Comparison of ENCODE assay signal across 8 cellular contexts in the genomic region with DNA sequence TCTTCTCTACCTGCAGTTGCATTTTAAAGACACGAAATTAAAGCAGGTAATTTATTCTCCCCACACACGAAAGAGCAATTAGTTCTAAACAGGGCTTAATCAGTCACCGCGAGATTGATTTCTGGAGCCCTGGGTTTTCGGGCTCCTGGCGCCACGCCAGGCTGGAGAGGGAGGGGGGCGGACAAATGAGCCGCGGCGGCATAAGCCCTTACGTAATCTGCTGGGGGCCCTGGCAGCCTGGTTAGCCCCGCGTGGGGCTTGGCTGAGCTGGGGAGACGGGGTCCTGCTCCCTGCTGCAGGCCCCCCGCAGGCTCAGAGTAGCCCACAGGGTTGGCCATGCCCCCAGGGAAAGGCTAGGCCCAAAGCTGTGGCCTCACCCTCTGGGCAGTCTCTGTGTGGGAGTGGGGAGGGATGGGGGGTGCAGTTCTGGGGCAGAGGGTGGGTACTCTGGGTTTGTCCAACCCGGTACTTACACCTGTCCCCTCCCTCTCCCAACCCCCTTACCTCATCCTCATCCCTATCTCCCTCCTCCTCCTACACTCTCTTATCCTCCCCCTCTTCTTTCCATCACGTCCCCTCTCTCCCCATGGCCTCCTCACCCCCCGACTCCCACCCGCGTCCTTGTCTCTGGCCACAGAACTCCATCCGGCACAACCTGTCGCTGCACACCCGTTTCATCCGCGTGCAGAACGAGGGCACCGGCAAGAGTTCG. TPM values are rescaled to one million over a fixed set of nuclear protein-coding genes. Genes with fewer than 3 reads are reported as not detected.
DNase-seq lines count a peak whose midpoint lies in the region; ATAC-seq and TF ChIP-seq lines count a peak whose summit lies in the region.

No MANE protein-coding gene starts in this region.

- no peaks in the 10 kb centered on the region for H3K9me3 Mint-ChIP-seq in activated CD4-positive, alpha-beta memory T cell treated with anti-CD3 and anti-CD28 coated beads, Interleukin-2, amount 10 ng/mL, durations not matched to agents 7 days and 5 days

- ATAC-seq in heart right ventricle = peak in 6 of 8 donors; percentile 2 to 34 (median 32)
- ATAC-seq in GM21786 (IDR thresholded peaks at IDR 0.05; ENCODE audit: unreplicated experiment) = no peak
- no peak for ATAC-seq in GM21367 (IDR thresholded peaks at IDR 0.05; ENCODE audit: unreplicated experiment)

- H3K4me1 ChIP-seq in heart right ventricle = peaks cover 0 to 40% (median 22%) of the 10 kb centered on the region in 9 donors

- peak overlapping the region in 9 of 10 donors; percentile 53 to 91 (median 82) for H3K27ac ChIP-seq in heart right ventricle

- CTCF ChIA-PET in BJ (lab: Yijun Ruan, JAX) = interaction anchor here (1.2 kb wide), 2 partner anchors 36 to 98 kb away, joined by 3 to 4 read pairs; no protein-coding TSS in a partner anchor
- CTCF ChIA-PET in activated CD4-positive, alpha-beta memory T cell treated with anti-CD3 and anti-CD28 coated beads, Interleukin-2, amount 10 ng/mL, durations not matched to agents 7 days and 5 days (lab: Charles Lee) = no interaction called here

- intact Hi-C loops in heart right ventricle (cut with DNase I) = loop anchor here in 1 of 10 donors (1.0 kb wide), 1 partner anchor 18 kb away; no protein-coding TSS in a partner anchor

- H3K27ac Mint-ChIP-seq in activated CD4-positive, alpha-beta memory T cell treated with anti-CD3 and anti-CD28 coated beads, Interleukin-2, amount 10 ng/mL, durations not matched to agents 7 days and 5 days = no peak overlapping the region

- no peaks in the 10 kb centered on the region for H3K36me3 ChIP-seq in BJ (ENCODE audit: control insufficient read depth, insufficient read depth, low read length)
- peaks cover 0 to 8% (median 0%) of the 10 kb centered on the region in 9 donors for H3K36me3 ChIP-seq in heart right ventricle

- H3K4me3 ChIP-seq in BJ (ENCODE audit: low read depth, low read length) = peak overlapping the region; percentile 41
- H3K4me3 ChIP-seq in heart right ventricle = peak overlapping the region; percentile 1 to 62 (median 58)

- TF ChIP-seq CTCF in BJ (IDR thresholded peaks at IDR 0.05; ENCODE audit: insufficient read depth, low read depth, low read length) = no peak
- no peak for TF ChIP-seq CTCF in heart right ventricle (IDR thresholded peaks at IDR 0.05)

- H3K27me3 ChIP-seq in BJ (ENCODE audit: control insufficient read depth, insufficient read depth, low read length) (peaks cover 30% of the 10 kb centered on the region), heart right ventricle (peaks cover 0 to 62% (median 5%) of the 10 kb centered on the region in 7 donors)

- POLR2A ChIA-PET in BJ (lab: Charles Lee) = no interaction called here
- POLR2A ChIA-PET in activated CD4-positive, alpha-beta memory T cell treated with anti-CD3 and anti-CD28 coated beads, Interleukin-2, amount 10 ng/mL, durations not matched to agents 7 days and 5 days (lab: Charles Lee) = interaction anchor here (0.8 kb wide), 1 partner anchor 23 kb away, joined by 3 read pairs; no protein-coding TSS in a partner anchor

- no peaks in the 10 kb centered on the region for H3K9me3 ChIP-seq in heart right ventricle

- H3K4me1 Mint-ChIP-seq in activated CD4-positive, alpha-beta memory T cell treated with anti-CD3 and anti-CD28 coated beads, Interleukin-2, amount 10 ng/mL, durations not matched to agents 7 days and 5 days = peaks cover 14% of the 10 kb centered on the region

- WGBS in heart right ventricle, 2 donors = 22 to 26% methylated on average over 29 of the region's 29 CpGs

- H3K4me3 Mint-ChIP-seq in activated CD4-positive, alpha-beta memory T cell treated with anti-CD3 and anti-CD28 coated beads, Interleukin-2, amount 10 ng/mL, durations not matched to agents 7 days and 5 days = peak overlapping the region; percentile 58

- H3K36me3 Mint-ChIP-seq in activated CD4-positive, alpha-beta memory T cell treated with anti-CD3 and anti-CD28 coated beads, Interleukin-2, amount 10 ng/mL, durations not matched to agents 7 days and 5 days (ENCODE audit: low read depth) = no peaks in the 10 kb centered on the region

- peaks cover 49% of the 10 kb centered on the region for H3K27me3 Mint-ChIP-seq in activated CD4-positive, alpha-beta memory T cell treated with anti-CD3 and anti-CD28 coated beads, Interleukin-2, amount 10 ng/mL, durations not matched to agents 7 days and 5 days

- no peak for DNase-seq in BJ (ENCODE audit: low read depth)
- peak; percentile 73 for DNase-seq in NCI-H1092 treated with DMSO at 0.1 percent for 48 hours (lab: John Stamatoyannopoulos, UW)
- DNase-seq in activated CD4-positive, alpha-beta memory T cell treated with anti-CD3 and anti-CD28 coated beads, Interleukin-2, amount 10 ng/mL, durations not matched to agents 7 days and 5 days = no peak
- peak in 1 of 2 donors; percentile 66 for DNase-seq in heart right ventricle
- peak; percentile 36 for DNase-seq in renal cortical epithelial cell (ENCODE audit: low read depth)
- DNase-seq in CD1c-positive myeloid dendritic cell (ENCODE audit: extremely low spot score) = no peak

RNA-seq across cellular contexts. Expression of gene FOXO6, which starts 19.9 kb away (rescaled TPM):
- polyA plus RNA-seq in BJ (2011; rRNA removed) (0.02 TPM in 1 of 2 replicates, not detected in the other), heart right ventricle (under 1 TPM; 0.77 to 0.95 TPM)
- polyA minus RNA-seq in BJ (2011; rRNA and poly(A)+ RNA removed) = not detected in 2 replicates
- under 1 TPM in 1 of 2 experiments, not detected in 1; 0.20 TPM for total RNA-seq in activated CD4-positive, alpha-beta memory T cell treated with anti-CD3 and anti-CD28 coated beads, Interleukin-2, amount 10 ng/mL, durations not matched to agents 7 days and 5 days
- total RNA-seq in heart right ventricle (1 to 10 TPM in 8 of 10 donors, under 1 TPM in 2; 0.30 to 2.6 (median 1.4) TPM), renal cortical epithelial cell (0.25 TPM in 1 of 2 replicates, not detected in the other)

Comparison
In these comparisons a context has a peak if more than half of its experiments do, and no peak if none do; other contexts are left out.
1. DNase-seq: peak in NCI-H1092 treated with DMSO at 0.1 percent for 48 hours (single experiment) and renal cortical epithelial cell (single experiment); none in BJ (single experiment), activated CD4-positive, alpha-beta memory T cell treated with anti-CD3 and anti-CD28 coated beads, Interleukin-2, amount 10 ng/mL, durations not matched to agents 7 days and 5 days (single experiment) and CD1c-positive myeloid dendritic cell (single experiment).
2. ATAC-seq: peak in heart right ventricle (6 of 8); none in GM21786 (single experiment) and GM21367 (single experiment).